In the genomic region with DNA sequence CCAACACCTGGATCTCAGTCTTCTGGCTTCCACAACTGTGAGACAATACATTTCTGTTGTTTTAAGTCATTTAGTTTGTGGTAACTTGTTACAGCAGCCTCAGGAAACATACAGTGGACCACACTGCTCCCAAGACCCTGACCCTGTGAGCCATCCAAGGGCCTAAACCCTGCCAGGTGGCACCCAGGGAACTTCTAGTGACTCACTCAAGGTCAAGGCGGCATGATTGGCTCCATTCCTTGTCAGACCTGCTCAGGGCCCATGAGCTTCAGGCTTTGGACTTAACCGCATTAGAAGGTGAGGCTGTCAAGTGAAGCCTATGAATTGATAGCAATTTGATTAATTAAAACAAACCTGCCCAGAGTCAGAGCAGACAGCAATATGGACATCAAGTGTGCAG, we compare ENCODE assay signal across 17 cellular contexts.
DNase-seq lines count a peak whose midpoint lies in the region; ATAC-seq and TF ChIP-seq lines count a peak whose summit lies in the region.
"Had no signal": no experiment of that assay in that cellular context is flagged by ENCODE, and none has a peak within 500 bp of the region (broad histone marks: within the 10 kb centered on the region; RNA-seq: fewer than 3 reads in every experiment).

No MANE protein-coding gene starts in this region.

- H3K4me3 ChIP-seq in body of pancreas: no peak overlapping the region
- H3K4me3 ChIP-seq in A673 (ENCODE audit: low read depth, low read length, poor library complexity, severe bottlenecking): no peak overlapping the region
- H3K4me3 ChIP-seq: BLaER1 treated with 17β-estradiol and CSF1 and Interleukin-3, amounts not matched to agents 10 nM and 100 nM; HAP-1 had no signal

- CTCF ChIA-PET in A673 (lab: Charles Lee): no interaction called here

- POLR2A ChIA-PET in A673 (lab: Charles Lee; ENCODE audit: low non-redundant PET): no interaction called here

- DNase-seq in M059J (ENCODE audit: low read depth): peak; percentile 34
- DNase-seq in body of pancreas: peak; percentile 13 to 68 (median 52)
- DNase-seq in mesenteric fat pad (ENCODE audit: low spot score): peak; percentile 45
- no peak for DNase-seq in A673 (ENCODE audit: low spot score)
- no peak for DNase-seq in DMS114 treated with DMSO at 0.1 percent for 48 hours (lab: John Stamatoyannopoulos, UW; ENCODE audit: unreplicated experiment)
- DNase-seq in HuH-7.5 (ENCODE audit: low spot score): no peak
- DNase-seq: AML-193; BE2C; CD4-positive, alpha-beta T cell; CD8-positive, alpha-beta memory T cell; DMS 273 treated with DMSO at 0.1 percent for 48 hours; DMS53; DND-41; GOT3; HFFc6 had no signal

- ATAC-seq in body of pancreas: no peak

- H3K27ac ChIP-seq in body of pancreas (no peak overlapping the region), A673 (ENCODE audit: low read depth, low read length, poor library complexity, severe bottlenecking) (no peak overlapping the region)
- H3K27ac ChIP-seq: BLaER1 treated with 17β-estradiol and CSF1 and Interleukin-3, amounts not matched to agents 10 nM and 100 nM had no signal

- H3K27me3 ChIP-seq in body of pancreas (no peaks in the 10 kb centered on the region), A673 (replicated peaks; ENCODE audit: insufficient read depth, low read depth, low read length, poor library complexity) (no peaks in the 10 kb centered on the region)
- H3K27me3 ChIP-seq: BE2C; BLaER1 treated with 17β-estradiol and CSF1 and Interleukin-3, amounts not matched to agents 10 nM and 100 nM had no signal

- TF ChIP-seq CTCF in body of pancreas (IDR thresholded peaks at IDR 0.05): no peak
- TF ChIP-seq CTCF in A673 (conservative IDR thresholded peaks at IDR 0.05; ENCODE audit: low read depth, low read length): no peak

- no peak for TF ChIP-seq POLR2A in body of pancreas (IDR thresholded peaks at IDR 0.05)

- WGBS in body of pancreas, 2 donors: 6 to 58% methylated on average over 2 of the region's 2 CpGs

- H3K36me3 ChIP-seq in body of pancreas (replicated peaks in 1 of 2; ENCODE audit: insufficient read depth in 1 of 2, low read depth in 2 of 2) (no peaks in the 10 kb centered on the region), A673 (ENCODE audit: insufficient read depth, low read length, poor library complexity, severe bottlenecking) (no peaks in the 10 kb centered on the region)
- H3K36me3 ChIP-seq: BE2C; BLaER1 treated with 17β-estradiol and CSF1 and Interleukin-3, amounts not matched to agents 10 nM and 100 nM; HAP-1 had no signal

- BruUV-seq in A673 (replicated peaks; lab: Mats Ljungman, UMichigan): no TSS peak

- intact Hi-C loops in body of pancreas (cut with DNase I): no loop called here
- intact Hi-C loops in A673 (cut with micrococcal nuclease; ENCODE audit: unreplicated experiment): no loop called here

- H3K4me1 ChIP-seq in body of pancreas (no peaks in the 10 kb centered on the region), A673 (ENCODE audit: insufficient read depth, low read length, poor library complexity, severe bottlenecking) (peaks cover 7% of the 10 kb centered on the region)
- H3K4me1 ChIP-seq: BE2C, HAP-1 had no signal

- no peaks in the 10 kb centered on the region for H3K9me3 ChIP-seq in body of pancreas
- H3K9me3 ChIP-seq in A673 (ENCODE audit: low read depth, low read length, poor library complexity, severe bottlenecking): no peaks in the 10 kb centered on the region
- H3K9me3 ChIP-seq: BE2C; BLaER1 treated with 17β-estradiol and CSF1 and Interleukin-3, amounts not matched to agents 10 nM and 100 nM; HAP-1 had no signal

Comparison
In these comparisons a context has a peak if more than half of its experiments do, and no peak if none do; other contexts are left out.
1. DNase-seq: peak in M059J (single experiment), body of pancreas (4 of 4) and mesenteric fat pad (single experiment); none in A673 (single experiment), DMS114 treated with DMSO at 0.1 percent for 48 hours (single experiment) and HuH-7.5 (single experiment).